20 cellular contexts compared by ENCODE assay signal in genomic region chrX:47807548-47807947, GRCh38.
"Had no signal": no experiment of that assay in that cellular context is flagged by ENCODE, and none has a peak within 500 bp of the region (broad histone marks: within the 10 kb centered on the region; RNA-seq: fewer than 3 reads in every experiment).

No MANE protein-coding gene starts in this region.

- H3K4me3 ChIP-seq: adrenal gland, dorsolateral prefrontal cortex, pancreas, smooth muscle cell, thoracic aorta, upper lobe of right lung had no signal

- H3K36me3 ChIP-seq: adrenal gland, neutrophil, pancreas, thoracic aorta, upper lobe of right lung had no signal

- H3K27me3 ChIP-seq: neutrophil, upper lobe of right lung had no signal

- H3K9me3 ChIP-seq: adrenal gland, neutrophil, pancreas, thoracic aorta, upper lobe of right lung had no signal

- FAIRE-seq: pancreas had no signal

- DNase-seq: activated CD4-positive, alpha-beta memory T cell treated with anti-CD3 and anti-CD28 coated beads for 36 hours; activated CD4-positive, alpha-beta T cell treated with anti-CD3 and anti-CD28 coated beads for 4 hours; activated gamma-delta T cell treated with Interleukin-2 at 50 U/mL for 16 hours; activated T-cell treated with anti-CD3 and anti-CD28 coated beads for 4 hours; adrenal gland; caudate nucleus; dorsolateral prefrontal cortex; foreskin keratinocyte; hypothalamus; mesenchymal stem cell; naive thymus-derived CD8-positive, alpha-beta T cell; stimulated activated CD4-positive, alpha-beta T cell treated with anti-CD3 and anti-CD28 coated beads, Interleukin-4, amount 100 ng/mL, for 24 hours; upper lobe of right lung had no signal

- ATAC-seq: activated naive CD4-positive, alpha-beta T cell treated with anti-CD3 and anti-CD28 coated beads, Interleukin-2, amount 50 U/mL, for 72 hours; foreskin keratinocyte; naive thymus-derived CD8-positive, alpha-beta T cell; pancreas; stimulated activated effector memory CD8-positive, alpha-beta T cell treated with anti-CD3 and anti-CD28 coated beads, Interleukin-12 subunit alpha, Interleukin-12 subunit beta, amount 100 ng/mL, for 72 hours; upper lobe of right lung had no signal

- H3K4me1 ChIP-seq: adrenal gland, foreskin keratinocyte, pancreas, upper lobe of right lung had no signal

- H3K27ac ChIP-seq: adrenal gland, dorsolateral prefrontal cortex, epithelial cell of prostate, foreskin keratinocyte, neutrophil, pancreas, thoracic aorta, upper lobe of right lung had no signal

- H3K4me2 ChIP-seq: smooth muscle cell had no signal
